In the genomic region with DNA sequence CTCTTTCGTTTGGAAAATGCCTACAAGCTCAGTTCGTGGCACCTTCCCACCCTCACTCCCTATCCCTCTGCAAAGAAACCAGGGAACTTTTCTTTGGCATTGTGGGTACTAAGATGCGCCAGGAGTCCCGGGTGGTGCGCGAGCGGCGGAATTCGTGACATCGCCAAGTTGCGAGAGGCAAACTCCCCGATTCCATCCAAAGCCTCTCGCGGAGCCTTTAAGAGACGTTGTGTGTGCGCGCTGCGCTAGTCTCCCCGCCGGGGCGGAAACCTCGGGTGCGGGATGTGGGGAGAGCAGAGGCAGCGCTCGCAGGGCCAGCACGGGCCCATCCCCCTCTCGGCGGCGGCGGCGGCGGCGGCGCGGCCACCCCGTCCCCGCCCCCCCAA, we compare ENCODE assay signal across 8 cellular contexts. TPM values are rescaled to one million over a fixed set of nuclear protein-coding genes. Genes with fewer than 3 reads are reported as not detected.
DNase-seq lines count a peak whose midpoint lies in the region; ATAC-seq and TF ChIP-seq lines count a peak whose summit lies in the region.

No MANE protein-coding gene starts in this region.

- H3K4me1 ChIP-seq in Peyer's patch (peaks cover 0 to 21% (median 0%) of the 10 kb centered on the region in 4 donors), upper lobe of right lung (no peaks in the 10 kb centered on the region)

- DNase-seq in NCI-H2227 (lab: John Stamatoyannopoulos, UW; ENCODE audit: unreplicated experiment) (peak; percentile 91), NCI-H2227 treated with DMSO at 0.1 percent for 48 hours (lab: John Stamatoyannopoulos, UW) (no peak), Peyer's patch (no peak), dorsolateral prefrontal cortex (no peak), mesothelial cell of epicardium (ENCODE audit: low spot score in 2 of 2, unreplicated experiment in 2 of 2) (peak in 1 of 2 experiments; percentile 82), upper lobe of right lung (no peak), GDM1 (lab: John Stamatoyannopoulos, UW) (no peak)

- TF ChIP-seq CTCF in Peyer's patch (IDR thresholded peaks at IDR 0.05) = no peak
- no peak for TF ChIP-seq CTCF in dorsolateral prefrontal cortex (IDR thresholded peaks at IDR 0.05 in 54 of 56, conservative IDR thresholded peaks at IDR 0.05 in 2 of 56; ENCODE audit: low read depth in 1 of 56, partially characterized antibody in 56 of 56)
- TF ChIP-seq CTCF in mesothelial cell of epicardium (IDR thresholded peaks at IDR 0.05; ENCODE audit: unreplicated experiment) = no peak
- no peak for TF ChIP-seq CTCF in upper lobe of right lung (IDR thresholded peaks at IDR 0.05)

- peaks cover 43% of the 10 kb centered on the region for H3K4me1 Mint-ChIP-seq in mesothelial cell of epicardium

- H3K4me3 Mint-ChIP-seq in mesothelial cell of epicardium = peak overlapping the region; percentile 96

- peaks cover 21% of the 10 kb centered on the region for H3K36me3 Mint-ChIP-seq in mesothelial cell of epicardium

- no peaks in the 10 kb centered on the region for H3K9me3 Mint-ChIP-seq in mesothelial cell of epicardium

- intact Hi-C loops in dorsolateral prefrontal cortex (cut with DNase I) (no loop called here), upper lobe of right lung (cut with DNase I) (no loop called here)

- H3K36me3 ChIP-seq in Peyer's patch = peaks cover 0 to 10% (median 0%) of the 10 kb centered on the region in 3 donors
- peaks cover 12% of the 10 kb centered on the region for H3K36me3 ChIP-seq in upper lobe of right lung

- peak overlapping the region; percentile 99 for H3K27ac Mint-ChIP-seq in mesothelial cell of epicardium

- H3K9me3 ChIP-seq in Peyer's patch = no peaks in the 10 kb centered on the region
- no peaks in the 10 kb centered on the region for H3K9me3 ChIP-seq in upper lobe of right lung

- H3K27ac ChIP-seq in Peyer's patch = peak overlapping the region; percentile 66 to 95 (median 78)
- H3K27ac ChIP-seq in dorsolateral prefrontal cortex = peak overlapping the region in 39 of 59 donors; percentile 7 to 89 (median 57)
- peak overlapping the region; percentile 81 for H3K27ac ChIP-seq in upper lobe of right lung

- H3K4me3 ChIP-seq in Peyer's patch = peak overlapping the region in 3 of 4 donors; percentile 41 to 85 (median 80)
- H3K4me3 ChIP-seq in dorsolateral prefrontal cortex = peak overlapping the region; percentile 7 to 73 (median 55)
- peak overlapping the region; percentile 65 for H3K4me3 ChIP-seq in upper lobe of right lung

- TF ChIP-seq POLR2A in Peyer's patch (IDR thresholded peaks at IDR 0.05) = no peak

- ATAC-seq in HG02588 (IDR thresholded peaks at IDR 0.05; ENCODE audit: unreplicated experiment) (peak; percentile 24), upper lobe of right lung (no peak)

- H3K27me3 ChIP-seq in Peyer's patch (no peaks in the 10 kb centered on the region), dorsolateral prefrontal cortex (peaks cover 16 to 96% (median 87%) of the 10 kb centered on the region in 45 donors), upper lobe of right lung (peaks cover 25% of the 10 kb centered on the region)

- H3K27me3 Mint-ChIP-seq in mesothelial cell of epicardium (ENCODE audit: low read depth) = no peaks in the 10 kb centered on the region

RNA-seq across cellular contexts. Expression of gene NR2F2, which starts 0.4 kb away (rescaled TPM):
- total RNA-seq in Peyer's patch = 10 to 100 TPM in 3 of 4 donors, 1 to 10 TPM in 1; 7.9 to 20.9 (median 15.3) TPM
- total RNA-seq in dorsolateral prefrontal cortex = 10 to 100 TPM in 65 of 120 experiments, 1 to 10 TPM in 55; 3.1 to 36.0 (median 10.5) TPM
- 126 to 134 TPM (median 128 TPM) in 3 replicates for total RNA-seq in mesothelial cell of epicardium
- 88.1 TPM for total RNA-seq in upper lobe of right lung
